Comparison of ENCODE assay signal across 7 cellular contexts in genomic region chr1:109959974-109960744, GRCh38. TPM values are rescaled to one million over a fixed set of nuclear protein-coding genes. Genes with fewer than 3 reads are reported as not detected.
DNase-seq lines count a peak whose midpoint lies in the region; ATAC-seq, FAIRE-seq and TF ChIP-seq lines count a peak whose summit lies in the region.

No MANE protein-coding gene starts in this region.

- H3K4me3 ChIP-seq in subcutaneous abdominal adipose tissue (ENCODE audit: low read depth in 1 of 5, low read length in 5 of 5) (no peak overlapping the region), coronary artery (no peak overlapping the region)

- no peaks in the 10 kb centered on the region for H3K9me3 ChIP-seq in subcutaneous abdominal adipose tissue (ENCODE audit: control insufficient read depth in 5 of 5, low read length in 5 of 5)

- peak; percentile 38 to 70 for ATAC-seq in left cardiac atrium

- no peak for TF ChIP-seq CTCF in coronary artery (IDR thresholded peaks at IDR 0.05)

- no peak overlapping the region for H3K9ac ChIP-seq in subcutaneous abdominal adipose tissue (ENCODE audit: low read length in 5 of 5)

- H3K27ac ChIP-seq in subcutaneous abdominal adipose tissue (ENCODE audit: low read depth, low read length) (peak overlapping the region; percentile 50), coronary artery (peak overlapping the region in 1 of 2 donors; percentile 15)

- no peaks in the 10 kb centered on the region for H3K27me3 ChIP-seq in subcutaneous abdominal adipose tissue (ENCODE audit: control insufficient read depth in 5 of 5, insufficient read depth in 4 of 5, low read length in 5 of 5)

- no peaks in the 10 kb centered on the region for H3K36me3 ChIP-seq in subcutaneous abdominal adipose tissue (ENCODE audit: control insufficient read depth in 5 of 5, insufficient read depth in 5 of 5, low read length in 5 of 5)

- intact Hi-C loops in left cardiac atrium (cut with DNase I): no loop called here

- DNase-seq in HT-29 (ENCODE audit: low spot score): peak; percentile 47
- DNase-seq in RCC 7860 (ENCODE audit: low spot score): peak; percentile 78
- DNase-seq in left cardiac atrium: no peak
- no peak for DNase-seq in coronary artery (ENCODE audit: low spot score)
- DNase-seq in stimulated activated CD4-positive, alpha-beta T cell treated with anti-CD3 and anti-CD28 coated beads, Interleukin-4, amount 100 ng/mL, for 4 hours: no peak
- DNase-seq in activated naive CD4-positive, alpha-beta T cell treated with anti-CD3 and anti-CD28 coated beads, Interleukin-2, amount 50 U/mL, for 16 hours: no peak

- FAIRE-seq in RCC 7860 (lab: Jason Lieb, UNC): peak; percentile 40

- H3K4me1 ChIP-seq in subcutaneous abdominal adipose tissue (ENCODE audit: control insufficient read depth in 5 of 5, insufficient read depth in 5 of 5, low read length in 5 of 5): peaks cover 0 to 24% (median 18%) of the 10 kb centered on the region in 5 donors

RNA-seq across cellular contexts. Expression of gene AHCYL1, which starts 24.4 kb away (rescaled TPM):
- 45.6 and 48.7 TPM in 2 replicates for total RNA-seq in HT-29 (2014; rRNA removed; shearing (Covaris generic))
- total RNA-seq in left cardiac atrium: 10 to 100 TPM; 42.9 to 55.7 TPM

RNA-seq across cellular contexts. Expression of gene CSF1, which starts 49.5 kb away (rescaled TPM):
- 0.68 and 5.4 TPM in 2 replicates for total RNA-seq in HT-29 (2014; rRNA removed; shearing (Covaris generic))
- total RNA-seq in left cardiac atrium: 10 to 100 TPM; 30.8 to 44.1 TPM

Comparison
In these comparisons a context has a peak if more than half of its experiments do, and no peak if none do; other contexts are left out.
1. DNase-seq: peak in HT-29 (single experiment) and RCC 7860 (single experiment); none in left cardiac atrium (single experiment), coronary artery (single experiment), stimulated activated CD4-positive, alpha-beta T cell treated with anti-CD3 and anti-CD28 coated beads, Interleukin-4, amount 100 ng/mL, for 4 hours (0 of 2) and activated naive CD4-positive, alpha-beta T cell treated with anti-CD3 and anti-CD28 coated beads, Interleukin-2, amount 50 U/mL, for 16 hours (single experiment).